8 cellular contexts compared by ENCODE assay signal in the genomic region with DNA sequence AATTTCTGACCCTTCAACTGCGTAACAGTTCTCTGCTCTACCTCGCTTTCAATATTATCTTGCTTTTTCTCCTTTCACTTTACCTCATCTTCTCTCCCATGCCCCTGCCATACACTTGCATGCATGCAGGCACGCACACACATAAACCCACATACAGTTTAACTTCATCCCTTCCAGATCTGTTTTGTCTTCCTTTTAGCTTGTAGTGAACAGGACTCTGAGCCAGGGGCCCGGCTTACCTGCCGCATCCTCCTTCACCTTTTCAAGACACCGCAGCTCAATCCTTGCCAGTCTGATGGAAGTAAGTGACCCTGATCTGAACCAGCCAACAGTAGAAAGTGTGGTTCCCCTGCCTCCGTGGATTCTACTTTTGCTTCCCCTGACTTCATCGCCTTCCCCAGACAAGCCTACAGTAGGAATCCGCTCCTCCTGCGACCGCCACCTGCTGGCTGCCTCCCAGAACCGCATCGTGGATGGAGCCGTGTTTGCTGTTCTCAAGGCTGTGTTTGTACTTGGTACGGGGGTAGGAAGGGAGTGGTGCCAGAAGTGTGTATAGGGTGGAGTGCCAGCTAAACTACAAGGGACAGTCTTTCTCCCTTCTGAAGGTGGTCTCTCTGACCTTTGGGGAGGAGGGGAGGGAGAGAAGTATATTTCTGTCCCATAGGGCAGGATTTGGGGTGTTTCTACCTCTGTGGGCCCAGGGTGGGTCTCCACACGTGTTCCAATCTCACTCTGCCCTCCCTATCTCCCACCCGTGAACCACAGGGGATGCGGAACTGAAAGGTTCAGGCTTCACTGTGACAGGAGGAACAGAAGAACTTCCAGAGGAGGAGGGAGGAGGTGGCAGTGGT. TPM values are rescaled to one million over a fixed set of nuclear protein-coding genes. Genes with fewer than 3 reads are reported as not detected.
DNase-seq lines count a peak whose midpoint lies in the region; ATAC-seq and TF ChIP-seq lines count a peak whose summit lies in the region.

No MANE protein-coding gene starts in this region.

- no peaks in the 10 kb centered on the region for H3K27me3 ChIP-seq in CD8-positive, alpha-beta T cell (ENCODE audit: insufficient read depth, low read length)

- POLR2A ChIA-PET in CD8-positive, alpha-beta T cell (lab: Charles Lee): interaction anchor here (0.7 to 3.9 kb wide), 4 partner anchors 10 to 27 kb away, joined by 3 to 27 read pairs (median 10); a partner anchor contains a TSS

- H3K4me3 ChIP-seq in CD8-positive, alpha-beta T cell (ENCODE audit: low read depth, low read length): no peak overlapping the region
- H3K4me3 ChIP-seq in lower leg skin (ENCODE audit: low read depth, poor library complexity, severe bottlenecking): no peak overlapping the region

- CTCF ChIA-PET in CD8-positive, alpha-beta T cell (lab: Charles Lee): interaction anchor here (0.6 to 3.7 kb wide), 18 partner anchors 10 to 194 kb away, joined by 3 to 80 read pairs (median 4); a partner anchor contains a TSS

- no peaks in the 10 kb centered on the region for H3K27me3 Mint-ChIP-seq in CD8-positive, alpha-beta T cell (ENCODE audit: low read depth)

- H3K9me3 ChIP-seq in CD8-positive, alpha-beta T cell (ENCODE audit: low read length): no peaks in the 10 kb centered on the region

- TF ChIP-seq CTCF in CD8-positive, alpha-beta T cell (IDR thresholded peaks at IDR 0.05): peak; percentile 62
- no peak for TF ChIP-seq CTCF in lower leg skin (IDR thresholded peaks at IDR 0.05)

- peak overlapping the region; percentile 91 for H3K27ac Mint-ChIP-seq in CD8-positive, alpha-beta T cell

- TF ChIP-seq POLR2A in lower leg skin (IDR thresholded peaks at IDR 0.05): no peak

- ATAC-seq in CD8-positive, alpha-beta T cell: peak; percentile 98
- ATAC-seq in GM21390 (IDR thresholded peaks at IDR 0.05; ENCODE audit: unreplicated experiment): peak; percentile 58

- H3K9me3 Mint-ChIP-seq in CD8-positive, alpha-beta T cell: no peaks in the 10 kb centered on the region

- H3K36me3 Mint-ChIP-seq in CD8-positive, alpha-beta T cell: peaks cover 80% of the 10 kb centered on the region

- no peak overlapping the region for H3K4me3 Mint-ChIP-seq in CD8-positive, alpha-beta T cell

- intact Hi-C loops in CD8-positive, alpha-beta T cell (cut with DNase I, micrococcal nuclease): loop anchor here (1.0 to 5.0 kb wide), 4 partner anchors 11 to 62 kb away; a partner anchor contains a TSS
- intact Hi-C loops in lower leg skin (cut with DNase I; ENCODE audit: low total_unique reads): no loop called here

- peak; percentile 58 to 86 (median 73) for DNase-seq in CD8-positive, alpha-beta T cell
- DNase-seq in NCI-H2171 (lab: John Stamatoyannopoulos, UW): peak; percentile 9
- peak; percentile 77 for DNase-seq in activated CD4-positive, alpha-beta T cell treated with anti-CD3 and anti-CD28 coated beads, Interleukin-2, amount 50 U/mL, for 1 hour
- peak; percentile 58 for DNase-seq in cerebellum (ENCODE audit: low spot score)
- DNase-seq in lower leg skin (ENCODE audit: low spot score in 2 of 2): peak; percentile 47 to 93
- peak; percentile 48 for DNase-seq in stimulated activated CD8-positive, alpha-beta memory T cell treated with anti-CD3 and anti-CD28 coated beads, Interleukin-15, amount 100 ng/mL, for 1 hour (ENCODE audit: low read depth)
- no peak for DNase-seq in NCI-H446 (lab: John Stamatoyannopoulos, UW)

- H3K4me1 Mint-ChIP-seq in CD8-positive, alpha-beta T cell (ENCODE audit: low read depth): peaks cover 19% of the 10 kb centered on the region

- peaks cover 36% of the 10 kb centered on the region for H3K36me3 ChIP-seq in CD8-positive, alpha-beta T cell (ENCODE audit: insufficient read depth, low read length)

- 36% methylated on average over 18 of the region's 18 CpGs for WGBS in lower leg skin, 2 donors

- peaks cover 10% of the 10 kb centered on the region for H3K4me1 ChIP-seq in CD8-positive, alpha-beta T cell (ENCODE audit: insufficient read depth, low read length)

- no peak overlapping the region for H3K27ac ChIP-seq in CD8-positive, alpha-beta T cell (ENCODE audit: low read depth, low read length)

RNA-seq across cellular contexts. Expression of a gene that starts 10.7 kb away (rescaled TPM):
- total RNA-seq in CD8-positive, alpha-beta T cell: 10 to 100 TPM; 54.5 to 57.4 TPM
- 27.3 TPM for total RNA-seq in cerebellum
- 10 to 100 TPM; 27.3 to 42.9 (median 31.7) TPM for total RNA-seq in lower leg skin

RNA-seq across cellular contexts. Expression of a gene that starts 15.5 kb away (rescaled TPM):
- 1 to 10 TPM; 4.6 to 5.0 TPM for total RNA-seq in CD8-positive, alpha-beta T cell
- total RNA-seq in cerebellum (21.4 TPM), lower leg skin (under 1 TPM; 0.21 to 0.52 (median 0.43) TPM)

RNA-seq across cellular contexts. Expression of a gene that starts 17.8 kb away (rescaled TPM):
- 100 to 1,000 TPM; 166 to 197 TPM for total RNA-seq in CD8-positive, alpha-beta T cell
- total RNA-seq in cerebellum: 0.64 TPM
- 10 to 100 TPM in 2 of 4 donors, 1 to 10 TPM in 2; 7.0 to 19.8 (median 10.6) TPM for total RNA-seq in lower leg skin

RNA-seq across cellular contexts. Expression of a gene that starts 22.6 kb away (rescaled TPM):
- total RNA-seq in CD8-positive, alpha-beta T cell: 10 to 100 TPM; 51.0 to 57.6 TPM
- total RNA-seq in cerebellum (not detected), lower leg skin (1 to 10 TPM in 1 of 4 donors, not detected in 3; 1.9 TPM)

RNA-seq across cellular contexts. Expression of a gene that starts 33.5 kb away (rescaled TPM):
- total RNA-seq in CD8-positive, alpha-beta T cell: 10 to 100 TPM; 24.1 to 32.6 TPM
- total RNA-seq in cerebellum (6.1 TPM), lower leg skin (10 to 100 TPM; 17.7 to 29.9 (median 23.3) TPM)

Comparison
In these comparisons a context has a peak if more than half of its experiments do, and no peak if none do; other contexts are left out.
1. DNase-seq: peak in CD8-positive, alpha-beta T cell (7 of 7), NCI-H2171 (single experiment), activated CD4-positive, alpha-beta T cell treated with anti-CD3 and anti-CD28 coated beads, Interleukin-2, amount 50 U/mL, for 1 hour (single experiment), cerebellum (single experiment), lower leg skin (2 of 2) and stimulated activated CD8-positive, alpha-beta memory T cell treated with anti-CD3 and anti-CD28 coated beads, Interleukin-15, amount 100 ng/mL, for 1 hour (single experiment); none in NCI-H446 (0 of 2).
2. RNA of a gene that starts 17.8 kb away (total RNA-seq): 166 to 197 TPM in CD8-positive, alpha-beta T cell; 7.0 to 19.8 TPM in lower leg skin and 0.64 TPM in cerebellum (single experiment); every median in the first group is over 4 times any median in the second.